16 cellular contexts compared by ENCODE assay signal in genomic region chr4:42454755-42455154, GRCh38. TPM values are rescaled to one million over a fixed set of nuclear protein-coding genes. Genes with fewer than 3 reads are reported as not detected.
"Had no signal": no experiment of that assay in that cellular context is flagged by ENCODE, and none has a peak within 500 bp of the region (broad histone marks: within the 10 kb centered on the region; RNA-seq: fewer than 3 reads in every experiment).

No MANE protein-coding gene starts in this region.

- H3K27ac ChIP-seq: brain microvascular endothelial cell, heart right ventricle, right lobe of liver, spleen had no signal

- DNase-seq: activated CD4-positive, alpha-beta T cell treated with anti-CD3 and anti-CD28 coated beads, Interleukin-2, amount 50 U/mL, for 4 hours; activated effector memory CD4-positive, alpha-beta T cell treated with anti-CD3 and anti-CD28 coated beads, Interleukin-2, amount 50 U/mL, for 16 hours; activated T-cell treated with anti-CD3 and anti-CD28 coated beads, Interleukin-2, amount 50 U/mL, for 24 hours; amniotic stem cell; brain microvascular endothelial cell; heart right ventricle; right lobe of liver; spleen; stimulated activated CD4-positive, alpha-beta T cell treated with anti-CD3 and anti-CD28 coated beads, Interleukin-1b, Interleukin-23, amount 100 ng/mL, for 48 hours; stimulated activated naive CD4-positive, alpha-beta T cell; substantia nigra; trophoblast cell had no signal

- H3K9me3 Mint-ChIP-seq: activated naive CD4-positive, alpha-beta T cell treated with anti-CD3 and anti-CD28 coated beads, Interleukin-2, amount 50 U/mL, for 72 hours; activated T-cell treated with anti-CD3 and anti-CD28 coated beads, Interleukin-2, amount 50 U/mL, for 24 hours; T-helper 2 cell treated with Interferon-gamma antibody and Interleukin-4, amounts not matched to agents 5 μg/mL and 100 μg/mL, for 36 hours had no signal

- ATAC-seq: activated CD4-positive, CD25-positive, alpha-beta regulatory T cell treated with anti-CD3 and anti-CD28 coated beads, Interleukin-2, amount 50 U/mL, for 24 hours; activated naive CD4-positive, alpha-beta T cell treated with anti-CD3 and anti-CD28 coated beads, Interleukin-2, amount 50 U/mL, for 72 hours; heart right ventricle; right lobe of liver had no signal

- H3K27me3 ChIP-seq: brain microvascular endothelial cell, heart right ventricle, right lobe of liver, spleen had no signal

- H3K4me3 Mint-ChIP-seq: activated T-cell treated with anti-CD3 and anti-CD28 coated beads, Interleukin-2, amount 50 U/mL, for 24 hours; T-helper 2 cell treated with Interferon-gamma antibody and Interleukin-4, amounts not matched to agents 5 μg/mL and 100 μg/mL, for 36 hours had no signal

- H3K4me3 ChIP-seq: heart right ventricle, right lobe of liver, spleen had no signal

- H3K27me3 Mint-ChIP-seq: activated T-cell treated with anti-CD3 and anti-CD28 coated beads, Interleukin-2, amount 50 U/mL, for 24 hours had no signal

- H3K9me3 ChIP-seq: heart right ventricle, right lobe of liver, spleen had no signal

- H3K4me1 ChIP-seq: right lobe of liver, spleen had no signal

- H3K27ac Mint-ChIP-seq: activated naive CD4-positive, alpha-beta T cell treated with anti-CD3 and anti-CD28 coated beads, Interleukin-2, amount 50 U/mL, for 72 hours; activated T-cell treated with anti-CD3 and anti-CD28 coated beads, Interleukin-2, amount 50 U/mL, for 24 hours; T-helper 2 cell treated with Interferon-gamma antibody and Interleukin-4, amounts not matched to agents 5 μg/mL and 100 μg/mL, for 36 hours had no signal

- H3K36me3 ChIP-seq: brain microvascular endothelial cell, right lobe of liver had no signal

RNA-seq across cellular contexts. Expression of gene SHISA3, which starts 57.5 kb away (rescaled TPM):
- total RNA-seq: activated naive CD4-positive, alpha-beta T cell treated with anti-CD3 and anti-CD28 coated beads, Interleukin-2, amount 50 U/mL, for 72 hours had no signal
- polyA plus RNA-seq: keratinocyte had no signal
